In genomic region chr2:181457121-181457740, GRCh38 we compare ENCODE assay signal across 8 cellular contexts. TPM values are rescaled to one million over a fixed set of nuclear protein-coding genes. Genes with fewer than 3 reads are reported as not detected.
DNase-seq lines count a peak whose midpoint lies in the region; ATAC-seq, FAIRE-seq and TF ChIP-seq lines count a peak whose summit lies in the region.

ITGA4 (plus strand) TSS chr2:181457386; CDS start chr2:181457655, 269 bp downstream.

- peak; percentile 74 for ATAC-seq in HG02588 (IDR thresholded peaks at IDR 0.05; ENCODE audit: unreplicated experiment)

- no peak for FAIRE-seq in GM12892 (lab: Jason Lieb, UNC)

- DNase-seq in GM12892 (ENCODE audit: insufficient read length) = peak; percentile 51
- DNase-seq in NCI-H146 treated with DMSO at 0.1 percent for 48 hours (lab: John Stamatoyannopoulos, UW; ENCODE audit: unreplicated experiment) = peak; percentile 14
- DNase-seq in activated CD4-positive, alpha-beta T cell treated with anti-CD3 and anti-CD28 coated beads for 48 hours = peak; percentile 90
- DNase-seq in dermis blood vessel endothelial cell = peak; percentile 40
- peak; percentile 50 to 60 for DNase-seq in lung microvascular endothelial cell (ENCODE audit: low read depth in 2 of 2)
- DNase-seq in stimulated activated CD8-positive, alpha-beta memory T cell treated with anti-CD3 and anti-CD28 coated beads, Interleukin-12 subunit alpha, Interleukin-12 subunit beta, amount 100 ng/mL, for 4 hours (ENCODE audit: low read depth) = peak; percentile 82
- no peak for DNase-seq in SW 1271 (lab: John Stamatoyannopoulos, UW)

- TF ChIP-seq POLR2A in GM12892 (IDR thresholded peaks at IDR 0.05; ENCODE audit: low read depth, low read length) = peak; percentile 65

RNA-seq across cellular contexts. Expression of gene ITGA4, which starts in this region (rescaled TPM):
- 35.3 TPM for polyA plus RNA-seq in GM12892 (2012; ENCODE audit: missing spikeins)
- total RNA-seq in dermis blood vessel endothelial cell (0.60 and 1.0 TPM in 2 replicates), lung microvascular endothelial cell (0.20 and 1.5 TPM in 2 replicates)

Comparison
In these comparisons a context has a peak if more than half of its experiments do, and no peak if none do; other contexts are left out.
1. DNase-seq: peak in GM12892 (single experiment), NCI-H146 treated with DMSO at 0.1 percent for 48 hours (single experiment), activated CD4-positive, alpha-beta T cell treated with anti-CD3 and anti-CD28 coated beads for 48 hours (single experiment), dermis blood vessel endothelial cell (single experiment), lung microvascular endothelial cell (2 of 2) and stimulated activated CD8-positive, alpha-beta memory T cell treated with anti-CD3 and anti-CD28 coated beads, Interleukin-12 subunit alpha, Interleukin-12 subunit beta, amount 100 ng/mL, for 4 hours (single experiment); none in SW 1271 (0 of 2).